1 cellular context compared by ENCODE assay signal in genomic region chr3:169362261-169362660, GRCh38.
TF ChIP-seq lines count a peak whose summit lies in the region.

No MANE protein-coding gene starts in this region.

TF ChIP-seq in WTC11, 78 proteins besides CTCF, POLR2A, EP300 and RAD21 (continued from another document):
- TF ChIP-seq USF1 (CRISPR knock-in tag; IDR thresholded peaks at IDR 0.05), result no peak
- no peak for TF ChIP-seq ZNF425 (CRISPR knock-in tag; conservative IDR thresholded peaks at IDR 0.05)
- TF ChIP-seq ZNF423 (CRISPR knock-in tag; IDR thresholded peaks at IDR 0.05), result no peak
- TF ChIP-seq ZNF121 (CRISPR knock-in tag; IDR thresholded peaks at IDR 0.05), result no peak
- no peak for TF ChIP-seq ZSCAN18 (CRISPR knock-in tag; IDR thresholded peaks at IDR 0.05)
